ENCODE assay signal across 1 cellular context in genomic region chr6:111086685-111087084, GRCh38.
TF ChIP-seq lines count a peak whose summit lies in the region.

No MANE protein-coding gene starts in this region.

TF ChIP-seq in liver, 16 proteins besides CTCF, POLR2A, EP300 and RAD21 (continued from another document):
- TF ChIP-seq TAF1 (conservative IDR thresholded peaks at IDR 0.05) = no peak
- no peak for TF ChIP-seq GABPA (IDR thresholded peaks at IDR 0.05 in 1 of 2, conservative IDR thresholded peaks at IDR 0.05 in 1 of 2)
- TF ChIP-seq YY1 (IDR thresholded peaks at IDR 0.05) = no peak
- no peak for TF ChIP-seq FOXA2 (IDR thresholded peaks at IDR 0.05)
- TF ChIP-seq RXRA (IDR thresholded peaks at IDR 0.05) = no peak
- no peak for TF ChIP-seq HNF4A (conservative IDR thresholded peaks at IDR 0.05)
- TF ChIP-seq NR2F2 (IDR thresholded peaks at IDR 0.05) = no peak
